In genomic region chr17:42675984-42676423, GRCh38 we compare ENCODE assay signal across 8 cellular contexts. TPM values are rescaled to one million over a fixed set of nuclear protein-coding genes. Genes with fewer than 3 reads are reported as not detected.
DNase-seq lines count a peak whose midpoint lies in the region; ATAC-seq and TF ChIP-seq lines count a peak whose summit lies in the region.

No MANE protein-coding gene starts in this region.

- DNase-seq in CD1c-positive myeloid dendritic cell (ENCODE audit: extremely low spot score) (peak; percentile 5), HT-29 (ENCODE audit: low spot score) (peak; percentile 69), cardiac muscle cell (ENCODE audit: low read depth in 1 of 2, low spot score in 1 of 2) (peak; percentile 60 to 67), OCI-M2 (lab: John Stamatoyannopoulos, UW; ENCODE audit: unreplicated experiment) (no peak)
- peak; percentile 57 for DNase-seq in activated T-cell treated with anti-CD3 and anti-CD28 coated beads, Interleukin-2, amount 50 U/mL, for 24 hours

- H3K4me1 ChIP-seq in cardiac muscle cell (ENCODE audit: low read depth) = peaks cover 36% of the 10 kb centered on the region
- peaks cover 12% of the 10 kb centered on the region for H3K4me1 ChIP-seq in parathyroid adenoma

- H3K27me3 ChIP-seq in cardiac muscle cell (no peaks in the 10 kb centered on the region), parathyroid adenoma (ENCODE audit: control insufficient read depth, insufficient read depth, low read length) (no peaks in the 10 kb centered on the region)

- H3K4me3 ChIP-seq in cardiac muscle cell (peak overlapping the region; percentile 43), parathyroid adenoma (ENCODE audit: low read depth, low read length) (peak overlapping the region; percentile 96)

- ATAC-seq in GM18870 (IDR thresholded peaks at IDR 0.05; ENCODE audit: unreplicated experiment) (no peak), HG02840 (IDR thresholded peaks at IDR 0.05; ENCODE audit: low FRiP score, unreplicated experiment) (no peak)

- peaks cover 54% of the 10 kb centered on the region for H3K27me3 Mint-ChIP-seq in activated T-cell treated with anti-CD3 and anti-CD28 coated beads, Interleukin-2, amount 50 U/mL, for 24 hours

- H3K4me2 ChIP-seq in parathyroid adenoma (ENCODE audit: low read length) = peak overlapping the region; percentile 97

- H3K9ac ChIP-seq in parathyroid adenoma = peak overlapping the region; percentile 88

- peaks cover 12% of the 10 kb centered on the region for H3K36me3 ChIP-seq in cardiac muscle cell
- H3K36me3 ChIP-seq in parathyroid adenoma (ENCODE audit: control insufficient read depth, insufficient read depth, low read length) = no peaks in the 10 kb centered on the region

- TF ChIP-seq CTCF in cardiac muscle cell (IDR thresholded peaks at IDR 0.05; ENCODE audit: low read depth, low read length) (no peak), parathyroid adenoma (IDR thresholded peaks at IDR 0.05) (no peak)

- peak overlapping the region; percentile 75 for H3K4me3 Mint-ChIP-seq in activated T-cell treated with anti-CD3 and anti-CD28 coated beads, Interleukin-2, amount 50 U/mL, for 24 hours

- no peaks in the 10 kb centered on the region for H3K9me3 Mint-ChIP-seq in activated T-cell treated with anti-CD3 and anti-CD28 coated beads, Interleukin-2, amount 50 U/mL, for 24 hours

- no peaks in the 10 kb centered on the region for H3K36me3 Mint-ChIP-seq in activated T-cell treated with anti-CD3 and anti-CD28 coated beads, Interleukin-2, amount 50 U/mL, for 24 hours (ENCODE audit: low read depth)

- peak overlapping the region; percentile 79 for H2AFZ ChIP-seq in parathyroid adenoma

- no peak overlapping the region for H3K27ac Mint-ChIP-seq in activated T-cell treated with anti-CD3 and anti-CD28 coated beads, Interleukin-2, amount 50 U/mL, for 24 hours

- H3K4me1 Mint-ChIP-seq in activated T-cell treated with anti-CD3 and anti-CD28 coated beads, Interleukin-2, amount 50 U/mL, for 24 hours (ENCODE audit: low read depth) = peaks cover 56% of the 10 kb centered on the region

- peaks cover 9% of the 10 kb centered on the region for H3K79me2 ChIP-seq in parathyroid adenoma

- no peaks in the 10 kb centered on the region for H3K9me3 ChIP-seq in cardiac muscle cell (ENCODE audit: low read depth)
- H3K9me3 ChIP-seq in parathyroid adenoma (ENCODE audit: control insufficient read depth, low read length) = no peaks in the 10 kb centered on the region

- H3K27ac ChIP-seq in cardiac muscle cell (peak overlapping the region; percentile 61), parathyroid adenoma (peak overlapping the region; percentile 80)

RNA-seq across cellular contexts. Expression of gene PLEKHH3, which starts 0.8 kb away (rescaled TPM):
- 34.2 and 49.4 TPM in 2 replicates for total RNA-seq in HT-29 (2014; rRNA removed; shearing (Covaris generic))
- 50.3 and 79.1 TPM in 2 replicates for total RNA-seq in cardiac muscle cell
- polyA plus RNA-seq in cardiac muscle cell = 54.7 and 95.6 TPM in 2 replicates

RNA-seq across cellular contexts. Expression of gene CCR10, which starts 5.6 kb away (rescaled TPM):
- total RNA-seq in HT-29 (2014; rRNA removed; shearing (Covaris generic)) = not detected in 2 replicates
- total RNA-seq in cardiac muscle cell = 5.8 and 13.5 TPM in 2 replicates
- 16.3 and 21.1 TPM in 2 replicates for polyA plus RNA-seq in cardiac muscle cell

RNA-seq across cellular contexts. Expression of gene CNTNAP1, which starts 6.3 kb away (rescaled TPM):
- 0.08 and 0.23 TPM in 2 replicates for total RNA-seq in HT-29 (2014; rRNA removed; shearing (Covaris generic))
- total RNA-seq in cardiac muscle cell = 15.4 and 17.9 TPM in 2 replicates
- polyA plus RNA-seq in cardiac muscle cell = 3.5 and 3.9 TPM in 2 replicates

RNA-seq across cellular contexts. Expression of gene TUBG2, which starts 16.9 kb away (rescaled TPM):
- 7.4 and 8.7 TPM in 2 replicates for total RNA-seq in HT-29 (2014; rRNA removed; shearing (Covaris generic))
- total RNA-seq in cardiac muscle cell = 47.1 and 62.7 TPM in 2 replicates
- 67.4 and 83.1 TPM in 2 replicates for polyA plus RNA-seq in cardiac muscle cell

Comparison
In these comparisons a context has a peak if more than half of its experiments do, and no peak if none do; other contexts are left out.
1. RNA of gene CNTNAP1, which starts 6.3 kb away (total RNA-seq): 15.4 to 17.9 TPM in cardiac muscle cell; 0.08 to 0.23 TPM in HT-29; every median in the first group is over 10 times any median in the second.